ENCODE assay signal across 12 cellular contexts in genomic region chr5:50856720-50857119, GRCh38.
DNase-seq lines count a peak whose midpoint lies in the region; ATAC-seq, FAIRE-seq and TF ChIP-seq lines count a peak whose summit lies in the region.
"Had no signal": no experiment of that assay in that cellular context is flagged by ENCODE, and none has a peak within 500 bp of the region (broad histone marks: within the 10 kb centered on the region; RNA-seq: fewer than 3 reads in every experiment).

No MANE protein-coding gene starts in this region.

- H3K14ac ChIP-seq in H9 (ENCODE audit: insufficient read depth, low read length): no peak overlapping the region

- H2AFZ ChIP-seq in H9 (ENCODE audit: low read length): no peak overlapping the region

- TF ChIP-seq CTCF in CD14-positive monocyte (IDR thresholded peaks at IDR 0.05) (no peak), H9 (conservative IDR thresholded peaks at IDR 0.05) (no peak), kidney (IDR thresholded peaks at IDR 0.05; ENCODE audit: borderline replicate concordance, extremely low read depth, insufficient read depth) (no peak)

- H3K36me3 Mint-ChIP-seq in CD14-positive monocyte (no peaks in the 10 kb centered on the region), H9 (ENCODE audit: insufficient read depth in 1 of 3, low read depth in 3 of 3) (no peaks in the 10 kb centered on the region)
- H3K36me3 Mint-ChIP-seq: WTC11 had no signal

- H2BK12ac ChIP-seq in H9 (ENCODE audit: insufficient read length, low read depth, low read length): no peak overlapping the region

- no peak overlapping the region for H4K8ac ChIP-seq in H9 (replicated peaks; ENCODE audit: insufficient read length, low read depth, low read length)

- no peak overlapping the region for H3K18ac ChIP-seq in H9 (ENCODE audit: insufficient read length, low read depth, low read length)

- H3K56ac ChIP-seq in H9 (ENCODE audit: insufficient read length, low read depth, low read length): no peak overlapping the region

- no peaks in the 10 kb centered on the region for H4K20me1 ChIP-seq in H9 (ENCODE audit: control insufficient read depth, insufficient read depth, insufficient read length)

- H3T11ph ChIP-seq in H9 (ENCODE audit: low read length): no peak overlapping the region

- peak overlapping the region in 1 of 2 donors; percentile 61 for H3K4me3 Mint-ChIP-seq in CD14-positive monocyte
- no peak overlapping the region for H3K4me3 Mint-ChIP-seq in H9
- H3K4me3 Mint-ChIP-seq: WTC11 had no signal

- no peak overlapping the region for H3K4ac ChIP-seq in H9 (ENCODE audit: low read depth, low read length)

- H2BK15ac ChIP-seq in H9 (ENCODE audit: low read depth, low read length): no peak overlapping the region

- no peaks in the 10 kb centered on the region for H3K36me3 ChIP-seq in kidney (ENCODE audit: control insufficient read depth in 1 of 2, insufficient read depth in 2 of 2, low read length in 2 of 2)

- FAIRE-seq in kidney (lab: Jason Lieb, UNC): no peak

- H3K23me2 ChIP-seq in H9 (ENCODE audit: insufficient read length, low read depth, low read length, poor library complexity, severe bottlenecking): no peaks in the 10 kb centered on the region

- H3K27me3 ChIP-seq in H9 (ENCODE audit: insufficient read depth, low read length): no peaks in the 10 kb centered on the region

- H4K5ac ChIP-seq in H9 (ENCODE audit: insufficient read length, low read depth, low read length): no peak overlapping the region

- H3K79me1 ChIP-seq in H9 (ENCODE audit: insufficient read depth, low read depth, low read length, poor library complexity, severe bottlenecking): no peaks in the 10 kb centered on the region

- DNase-seq in CD14-positive monocyte (ENCODE audit: low spot score) (no peak), NAMALWA (ENCODE audit: low spot score) (peak; percentile 72), H9 (no peak), kidney (no peak), retina (no peak), NCI-H1417 treated with DMSO at 0.1 percent for 48 hours (lab: John Stamatoyannopoulos, UW) (no peak)
- DNase-seq: amniotic stem cell, GOT3, NCI-H446 treated with DMSO at 0.1 percent for 48 hours had no signal

- no peak overlapping the region for H2BK5ac ChIP-seq in H9 (ENCODE audit: insufficient read length, low read length)

- no peak overlapping the region for H3K27ac ChIP-seq in H9 (ENCODE audit: insufficient read length, low read depth, low read length)
- H3K27ac ChIP-seq in kidney (ENCODE audit: low read depth in 2 of 2, low read length in 2 of 2): no peak overlapping the region

- no peak overlapping the region for H4K91ac ChIP-seq in H9 (ENCODE audit: insufficient read length, low read depth, low read length)

- H3K9me3 Mint-ChIP-seq in CD14-positive monocyte (peaks cover 0 to 7% (median 5%) of the 10 kb centered on the region in 7 donors), H9 (no peaks in the 10 kb centered on the region)
- H3K9me3 Mint-ChIP-seq: WTC11 had no signal

- H3K9me3 ChIP-seq in H9 (ENCODE audit: control insufficient read depth, low read depth, low read length) (no peaks in the 10 kb centered on the region), kidney (ENCODE audit: control insufficient read depth in 1 of 2, low read length in 2 of 2) (no peaks in the 10 kb centered on the region)

- H2BK120ac ChIP-seq in H9 (ENCODE audit: low read depth, low read length, poor library complexity, severe bottlenecking): no peak overlapping the region

- H3K4me3 ChIP-seq in kidney (ENCODE audit: low read length in 2 of 2): no peak overlapping the region

- no peaks in the 10 kb centered on the region for H3K79me2 ChIP-seq in H9 (ENCODE audit: insufficient read depth, low read length)

- H3K27ac Mint-ChIP-seq in CD14-positive monocyte (peak overlapping the region in 6 of 7 donors; percentile 1 to 82 (median 34)), H9 (no peak overlapping the region)
- H3K27ac Mint-ChIP-seq: WTC11 had no signal

- H3K27me3 Mint-ChIP-seq in CD14-positive monocyte (ENCODE audit: low read depth in 3 of 3) (peaks cover 0 to 1% (median 0%) of the 10 kb centered on the region in 3 donors), H9 (ENCODE audit: low read depth) (no peaks in the 10 kb centered on the region)

- no peak overlapping the region for H3K23ac ChIP-seq in H9 (ENCODE audit: insufficient read length, low read depth, low read length)

- H3K9ac ChIP-seq in H9 (ENCODE audit: extremely low read depth, insufficient read length, low read length): no peak overlapping the region
- H3K9ac ChIP-seq in kidney (ENCODE audit: low read length in 2 of 2): no peak overlapping the region

- no peak overlapping the region for H3K4me2 ChIP-seq in H9 (ENCODE audit: insufficient read depth, insufficient read length, low read length)

- intact Hi-C loops in CD14-positive monocyte (cut with micrococcal nuclease) (no loop called here), kidney (cut with DNase I) (no loop called here)

- peak; percentile 74 for ATAC-seq in GM19397 (IDR thresholded peaks at IDR 0.05; ENCODE audit: unreplicated experiment)
- peak; percentile 79 for ATAC-seq in HG03025 (IDR thresholded peaks at IDR 0.05; ENCODE audit: low FRiP score, unreplicated experiment)
- ATAC-seq: WTC11 had no signal

- WGBS in H9 (ENCODE audit: extremely low coverage, insufficient read length, low lambda C conversion rate): no CpG with 5 or more reads among the region's 2 CpGs

- no peak overlapping the region for H2BK20ac ChIP-seq in H9 (ENCODE audit: low read depth, low read length, poor library complexity, severe bottlenecking)

- no peaks in the 10 kb centered on the region for H3K4me1 ChIP-seq in H9 (ENCODE audit: insufficient read depth, low read length)
- H3K4me1 ChIP-seq in kidney (ENCODE audit: control insufficient read depth in 1 of 2, insufficient read depth in 1 of 2, low read depth in 1 of 2, low read length in 2 of 2): no peaks in the 10 kb centered on the region

- no peak overlapping the region for H2AK5ac ChIP-seq in H9 (ENCODE audit: insufficient read length, low read length)

- H3K4me1 Mint-ChIP-seq in CD14-positive monocyte (peaks cover 53% of the 10 kb centered on the region), H9 (peaks cover 7% of the 10 kb centered on the region in 2 experiments)

Comparison
In these comparisons a context has a peak if more than half of its experiments do, and no peak if none do; other contexts are left out.
1. H3K27ac Mint-ChIP-seq: peak in CD14-positive monocyte (6 of 7); none in H9 (0 of 3).